ENCODE assay signal across 8 cellular contexts in the genomic region with DNA sequence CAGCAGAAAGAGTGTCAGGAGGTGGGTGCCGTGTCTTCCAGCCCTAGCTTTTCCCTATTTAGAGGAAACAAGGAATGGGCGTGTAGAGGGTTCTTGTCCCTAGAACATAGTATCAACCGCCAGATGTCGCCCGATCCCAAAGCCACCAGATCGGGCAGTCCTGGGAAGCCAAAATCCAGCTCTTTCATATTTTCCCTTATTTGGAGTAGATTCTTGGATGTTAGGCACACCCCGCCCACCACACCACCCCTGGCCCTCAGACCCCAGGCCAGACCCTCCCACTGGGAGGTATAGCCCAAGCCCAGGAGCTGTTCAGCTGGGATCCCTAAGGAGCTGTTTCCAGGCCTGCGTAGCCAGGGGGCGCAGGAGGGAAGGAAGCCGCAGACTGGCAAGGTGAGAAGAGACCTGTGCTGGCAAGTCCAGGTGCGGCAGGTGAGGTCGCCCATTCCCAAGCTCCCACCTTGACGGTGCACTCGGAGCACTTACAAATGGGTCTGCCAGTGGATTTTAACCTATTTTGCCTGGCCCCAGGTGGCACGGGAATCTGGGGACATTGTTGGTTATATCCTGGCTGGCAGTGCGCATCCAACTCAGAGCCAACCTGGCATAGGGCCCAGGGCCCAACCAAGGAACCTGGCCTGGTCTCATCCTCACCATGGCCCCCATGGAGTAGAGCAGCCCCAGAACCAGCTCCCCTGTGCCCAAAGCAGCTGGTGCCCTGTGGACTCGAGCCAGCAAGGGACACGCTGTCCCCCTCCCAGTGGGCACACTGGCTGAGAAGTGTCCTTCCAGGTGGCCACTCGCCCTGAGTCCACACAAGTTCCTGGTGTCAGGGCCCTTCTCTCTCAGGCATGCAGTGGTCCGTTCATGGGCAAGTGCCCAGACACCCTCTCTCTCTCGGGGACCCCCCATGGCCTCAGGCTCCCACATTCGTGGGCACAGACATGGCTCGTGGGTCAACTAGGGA. TPM values are rescaled to one million over a fixed set of nuclear protein-coding genes. Genes with fewer than 3 reads are reported as not detected.
DNase-seq lines count a peak whose midpoint lies in the region; ATAC-seq and TF ChIP-seq lines count a peak whose summit lies in the region.

No MANE protein-coding gene starts in this region.

- peak overlapping the region; percentile 78 for H3K18ac ChIP-seq in neuronal stem cell (ENCODE audit: low read length)

- H3K36me3 ChIP-seq in neuronal stem cell (replicated peaks in 1 of 2; ENCODE audit: control insufficient read depth in 2 of 2, insufficient read depth in 2 of 2, low read length in 2 of 2), result peaks cover 0 to 10% of the 10 kb centered on the region in 2 donors

- peak overlapping the region; percentile 60 for H3K4me3 Mint-ChIP-seq in activated naive CD4-positive, alpha-beta T cell treated with anti-CD3 and anti-CD28 coated beads for 36 hours

- no peaks in the 10 kb centered on the region for H3K27me3 Mint-ChIP-seq in activated naive CD4-positive, alpha-beta T cell treated with anti-CD3 and anti-CD28 coated beads for 36 hours (ENCODE audit: low read depth)

- no peaks in the 10 kb centered on the region for H3K9me3 ChIP-seq in neuronal stem cell (replicated peaks in 1 of 2; ENCODE audit: control insufficient read depth in 2 of 2, insufficient read depth in 1 of 2, low read depth in 1 of 2, low read length in 2 of 2)

- H3K9ac ChIP-seq in neuronal stem cell (ENCODE audit: low read depth, low read length, poor library complexity), result no peak overlapping the region

- no peak overlapping the region for H3K4ac ChIP-seq in neuronal stem cell (ENCODE audit: low read length)

- H3K79me1 ChIP-seq in neuronal stem cell (ENCODE audit: low read depth, low read length), result peaks cover 5% of the 10 kb centered on the region

- H2BK15ac ChIP-seq in neuronal stem cell (ENCODE audit: low read length), result peak overlapping the region; percentile 37

- peaks cover 8 to 13% of the 10 kb centered on the region in 2 donors for H3K4me1 ChIP-seq in neuronal stem cell (ENCODE audit: control insufficient read depth in 2 of 2, insufficient read depth in 1 of 2, low read depth in 1 of 2, low read length in 2 of 2)

- peak; percentile 53 for DNase-seq in activated naive CD4-positive, alpha-beta T cell treated with anti-CD3 and anti-CD28 coated beads for 36 hours
- DNase-seq in activated naive CD4-positive, alpha-beta T cell treated with anti-CD3 and anti-CD28 coated beads, Interleukin-2, amount 50 U/mL, for 72 hours (ENCODE audit: low spot score in 2 of 2), result no peak
- DNase-seq in NCI-H128 (lab: John Stamatoyannopoulos, UW; ENCODE audit: unreplicated experiment) (peak; percentile 25), fibroblast of villous mesenchyme (ENCODE audit: low read depth) (peak; percentile 86), neuronal stem cell (ENCODE audit: low spot score) (no peak)
- peak; percentile 37 to 41 for DNase-seq in activated CD4-positive, alpha-beta T cell treated with anti-CD3 and anti-CD28 coated beads, Interleukin-2, amount 50 U/mL, for 48 hours
- no peak for DNase-seq in NK-92 treated with Interleukin-12 subunit alpha and Interleukin-12 subunit beta, amount 100 ng/mL, for 24 hours (lab: John Stamatoyannopoulos, UW)

- H3K4me3 ChIP-seq in fibroblast of villous mesenchyme (ENCODE audit: low read depth, low read length) (peak overlapping the region; percentile 60), neuronal stem cell (ENCODE audit: low read length in 2 of 2) (peak overlapping the region; percentile 15 to 71)

- H3K23ac ChIP-seq in neuronal stem cell (ENCODE audit: low read depth, low read length, poor library complexity), result no peak overlapping the region

- no peak for ATAC-seq in activated naive CD4-positive, alpha-beta T cell treated with anti-CD3 and anti-CD28 coated beads, Interleukin-2, amount 50 U/mL, for 72 hours
- ATAC-seq in GM18907 (IDR thresholded peaks at IDR 0.05; ENCODE audit: unreplicated experiment), result no peak

- H4K8ac ChIP-seq in neuronal stem cell (ENCODE audit: low read depth, low read length), result no peak overlapping the region

- intact Hi-C loops in activated naive CD4-positive, alpha-beta T cell treated with anti-CD3 and anti-CD28 coated beads for 36 hours (cut with micrococcal nuclease), result loop anchor here (5.0 kb wide), 1 partner anchor 276 kb away; a partner anchor contains a TSS

- peaks cover 3% of the 10 kb centered on the region for H3K36me3 Mint-ChIP-seq in activated naive CD4-positive, alpha-beta T cell treated with anti-CD3 and anti-CD28 coated beads for 36 hours (ENCODE audit: low read depth)
- peaks cover 5 to 6% of the 10 kb centered on the region in 2 donors for H3K36me3 Mint-ChIP-seq in activated naive CD4-positive, alpha-beta T cell treated with anti-CD3 and anti-CD28 coated beads, Interleukin-2, amount 50 U/mL, for 72 hours

- peak overlapping the region; percentile 56 for H3K4me2 ChIP-seq in neuronal stem cell (ENCODE audit: insufficient read depth, low read length, poor library complexity, severe bottlenecking)

- no CpG with 5 or more reads among the region's 23 CpGs for WGBS in neuronal stem cell (ENCODE audit: extremely low coverage in 2 of 2, insufficient read length in 2 of 2, insufficient replicate concordance in 1 of 2), 2 donors

- peaks cover 20% of the 10 kb centered on the region for H3K4me1 Mint-ChIP-seq in activated naive CD4-positive, alpha-beta T cell treated with anti-CD3 and anti-CD28 coated beads for 36 hours (ENCODE audit: low read depth)

- H2BK5ac ChIP-seq in neuronal stem cell (ENCODE audit: low read length), result no peak overlapping the region

- peak; percentile 55 for TF ChIP-seq CTCF in fibroblast of villous mesenchyme (IDR thresholded peaks at IDR 0.05; ENCODE audit: insufficient read depth, low read depth, low read length)

- no peak overlapping the region for H4K91ac ChIP-seq in neuronal stem cell (ENCODE audit: low read depth, low read length, poor library complexity)

- H2AFZ ChIP-seq in neuronal stem cell (ENCODE audit: low read length), result peak overlapping the region; percentile 43

- no peaks in the 10 kb centered on the region for H3K9me3 Mint-ChIP-seq in activated naive CD4-positive, alpha-beta T cell treated with anti-CD3 and anti-CD28 coated beads for 36 hours
- no peaks in the 10 kb centered on the region for H3K9me3 Mint-ChIP-seq in activated naive CD4-positive, alpha-beta T cell treated with anti-CD3 and anti-CD28 coated beads, Interleukin-2, amount 50 U/mL, for 72 hours

- no peak overlapping the region for H2BK12ac ChIP-seq in neuronal stem cell (ENCODE audit: low read length)

- no peak overlapping the region for H2BK120ac ChIP-seq in neuronal stem cell (ENCODE audit: low read depth, low read length)

- no peak overlapping the region for H3K14ac ChIP-seq in neuronal stem cell (ENCODE audit: low read length)

- CTCF ChIA-PET in activated naive CD4-positive, alpha-beta T cell treated with anti-CD3 and anti-CD28 coated beads for 36 hours (lab: Charles Lee), result interaction anchor here (0.7 to 2.2 kb wide), 20 partner anchors 10 to 448 kb away, joined by 3 to 11 read pairs (median 4); a partner anchor contains a TSS

- no peaks in the 10 kb centered on the region for H3K27me3 ChIP-seq in neuronal stem cell (ENCODE audit: control insufficient read depth in 3 of 3, insufficient read depth in 3 of 3, low read depth in 1 of 3, low read length in 3 of 3)

- H3K27ac Mint-ChIP-seq in activated naive CD4-positive, alpha-beta T cell treated with anti-CD3 and anti-CD28 coated beads for 36 hours, result no peak overlapping the region
- peak overlapping the region in 1 of 2 donors; percentile 48 for H3K27ac Mint-ChIP-seq in activated naive CD4-positive, alpha-beta T cell treated with anti-CD3 and anti-CD28 coated beads, Interleukin-2, amount 50 U/mL, for 72 hours

- H2AK5ac ChIP-seq in neuronal stem cell (ENCODE audit: low read depth, low read length), result peak overlapping the region; percentile 45

- no peak overlapping the region for H3K27ac ChIP-seq in neuronal stem cell (replicated peaks; ENCODE audit: low read length)

RNA-seq across cellular contexts. Expression of a gene that starts 0.8 kb away (rescaled TPM):
- total RNA-seq in activated naive CD4-positive, alpha-beta T cell treated with anti-CD3 and anti-CD28 coated beads for 36 hours, result 100 to 1,000 TPM; 398 to 404 TPM
- total RNA-seq in activated naive CD4-positive, alpha-beta T cell treated with anti-CD3 and anti-CD28 coated beads, Interleukin-2, amount 50 U/mL, for 72 hours, result 100 to 1,000 TPM; 690 to 932 TPM
- 3,767 and 4,290 TPM in 2 replicates for total RNA-seq in fibroblast of villous mesenchyme
- polyA plus RNA-seq in neuronal stem cell (2013, experiment 1 of 2), result 215 TPM
- 217 TPM for polyA plus RNA-seq in neuronal stem cell (2013, experiment 2 of 2)

RNA-seq across cellular contexts. Expression of a gene that starts 5.5 kb away (rescaled TPM):
- 10 to 100 TPM; 62.7 to 70.0 TPM for total RNA-seq in activated naive CD4-positive, alpha-beta T cell treated with anti-CD3 and anti-CD28 coated beads for 36 hours
- 10 to 100 TPM; 79.3 to 83.0 TPM for total RNA-seq in activated naive CD4-positive, alpha-beta T cell treated with anti-CD3 and anti-CD28 coated beads, Interleukin-2, amount 50 U/mL, for 72 hours
- total RNA-seq in fibroblast of villous mesenchyme, result 34.5 and 35.1 TPM in 2 replicates
- polyA plus RNA-seq in neuronal stem cell (2013, experiment 1 of 2), result 55.3 TPM
- polyA plus RNA-seq in neuronal stem cell (2013, experiment 2 of 2), result 56.6 TPM

RNA-seq across cellular contexts. Expression of a gene that starts 24.6 kb away (rescaled TPM):
- total RNA-seq in activated naive CD4-positive, alpha-beta T cell treated with anti-CD3 and anti-CD28 coated beads for 36 hours, result 1,000 to 10,000 TPM; 3,331 to 3,466 TPM
- total RNA-seq in activated naive CD4-positive, alpha-beta T cell treated with anti-CD3 and anti-CD28 coated beads, Interleukin-2, amount 50 U/mL, for 72 hours, result 1,000 to 10,000 TPM; 1,357 to 2,520 TPM
- total RNA-seq in fibroblast of villous mesenchyme, result 1,310 and 1,322 TPM in 2 replicates
- 4,532 TPM for polyA plus RNA-seq in neuronal stem cell (2013, experiment 1 of 2)
- polyA plus RNA-seq in neuronal stem cell (2013, experiment 2 of 2), result 4,365 TPM

RNA-seq across cellular contexts. Expression of a gene that starts 35.4 kb away (rescaled TPM):
- total RNA-seq in activated naive CD4-positive, alpha-beta T cell treated with anti-CD3 and anti-CD28 coated beads for 36 hours, result 1 to 10 TPM; 7.9 to 9.0 TPM
- 10 to 100 TPM; 14.7 to 20.6 TPM for total RNA-seq in activated naive CD4-positive, alpha-beta T cell treated with anti-CD3 and anti-CD28 coated beads, Interleukin-2, amount 50 U/mL, for 72 hours
- 45.4 and 53.5 TPM in 2 replicates for total RNA-seq in fibroblast of villous mesenchyme
- polyA plus RNA-seq in neuronal stem cell (2013, experiment 1 of 2), result 15.4 TPM
- polyA plus RNA-seq in neuronal stem cell (2013, experiment 2 of 2), result 15.1 TPM

RNA-seq across cellular contexts. Expression of a gene that starts 37.7 kb away (rescaled TPM):
- total RNA-seq in activated naive CD4-positive, alpha-beta T cell treated with anti-CD3 and anti-CD28 coated beads for 36 hours, result 10 to 100 TPM; 63.7 to 66.5 TPM
- total RNA-seq in activated naive CD4-positive, alpha-beta T cell treated with anti-CD3 and anti-CD28 coated beads, Interleukin-2, amount 50 U/mL, for 72 hours, result 10 to 100 TPM; 24.7 to 62.4 TPM
- 15.5 and 17.4 TPM in 2 replicates for total RNA-seq in fibroblast of villous mesenchyme
- polyA plus RNA-seq in neuronal stem cell (2013, experiment 1 of 2), result 26.7 TPM
- polyA plus RNA-seq in neuronal stem cell (2013, experiment 2 of 2), result 28.2 TPM

Comparison
In these comparisons a context has a peak if more than half of its experiments do, and no peak if none do; other contexts are left out.
1. DNase-seq: peak in activated naive CD4-positive, alpha-beta T cell treated with anti-CD3 and anti-CD28 coated beads for 36 hours (single experiment), NCI-H128 (single experiment), activated CD4-positive, alpha-beta T cell treated with anti-CD3 and anti-CD28 coated beads, Interleukin-2, amount 50 U/mL, for 48 hours (2 of 2) and fibroblast of villous mesenchyme (single experiment); none in activated naive CD4-positive, alpha-beta T cell treated with anti-CD3 and anti-CD28 coated beads, Interleukin-2, amount 50 U/mL, for 72 hours (0 of 2), neuronal stem cell (single experiment) and NK-92 treated with Interleukin-12 subunit alpha and Interleukin-12 subunit beta, amount 100 ng/mL, for 24 hours (single experiment).